In genomic region chr1:15625224-15625917, GRCh38 we compare ENCODE assay signal across 16 cellular contexts. TPM values are rescaled to one million over a fixed set of nuclear protein-coding genes. Genes with fewer than 3 reads are reported as not detected.
A peak's percentile ranks its signal among the peaks of the same experiment; 100 is the strongest.
DNase-seq lines count a peak whose midpoint lies in the region; ATAC-seq and TF ChIP-seq lines count a peak whose summit lies in the region.
"Had no signal": no experiment of that assay in that cellular context is flagged by ENCODE, and none has a peak within 500 bp of the region (broad histone marks: within the 10 kb centered on the region; RNA-seq: fewer than 3 reads in every experiment).

No MANE protein-coding gene starts in this region.

- peak overlapping the region; percentile 97 for H3K4ac ChIP-seq in trophoblast cell (ENCODE audit: low read depth, low read length)

- peaks cover 35 to 72% (median 55%) of the 10 kb centered on the region in 4 donors for H3K4me1 Mint-ChIP-seq in CD4-positive, CD25-positive, alpha-beta regulatory T cell
- H3K4me1 Mint-ChIP-seq in dendritic cell treated with granulocyte-macrophage colony-stimulating factor and Interleukin-4, amounts not matched to agents 40 ng/mL and 50 ng/mL, for 4 days (ENCODE audit: low read depth): peaks cover 64% of the 10 kb centered on the region

- H2BK12ac ChIP-seq in trophoblast cell (ENCODE audit: low read length): no peak overlapping the region

- peak overlapping the region in 2 of 3 donors; percentile 31 to 75 for H3K27ac Mint-ChIP-seq in CD4-positive, CD25-positive, alpha-beta regulatory T cell
- peak overlapping the region; percentile 75 for H3K27ac Mint-ChIP-seq in dendritic cell treated with granulocyte-macrophage colony-stimulating factor and Interleukin-4, amounts not matched to agents 40 ng/mL and 50 ng/mL, for 4 days

- H3K18ac ChIP-seq in trophoblast cell (ENCODE audit: low read length): no peak overlapping the region

- no peaks in the 10 kb centered on the region for H3K79me1 ChIP-seq in trophoblast cell (ENCODE audit: low read length)

- H3K4me1 ChIP-seq in CD4-positive, CD25-positive, alpha-beta regulatory T cell (ENCODE audit: control insufficient read depth, insufficient read depth, low read length, poor library complexity, severe bottlenecking): peaks cover 44% of the 10 kb centered on the region
- H3K4me1 ChIP-seq in HEK293 (ENCODE audit: control insufficient read depth, insufficient read depth, low read length) (peaks cover 12% of the 10 kb centered on the region), trophoblast cell (ENCODE audit: control insufficient read depth in 1 of 2, insufficient read depth in 2 of 2, low read length in 2 of 2) (peaks cover 0 to 2% of the 10 kb centered on the region in 2 experiments), lower lobe of right lung (peaks cover 78% of the 10 kb centered on the region)

- no peak for TF ChIP-seq CTCF in HEK293 (tag by site-specific recombination; IDR thresholded peaks at IDR 0.05)
- TF ChIP-seq CTCF in lower lobe of right lung (IDR thresholded peaks at IDR 0.05): no peak

- intact Hi-C loops in dendritic cell treated with granulocyte-macrophage colony-stimulating factor and Interleukin-4, amounts not matched to agents 40 ng/mL and 50 ng/mL, for 4 days (cut with micrococcal nuclease): no loop called here
- intact Hi-C loops in lower lobe of right lung (cut with DNase I): no loop called here

- no CpG with 5 or more reads among the region's 13 CpGs for WGBS in trophoblast cell (ENCODE audit: extremely low coverage, insufficient coverage, insufficient read length)

- peaks cover 38% of the 10 kb centered on the region for H3K36me3 ChIP-seq in CD4-positive, CD25-positive, alpha-beta regulatory T cell (ENCODE audit: control insufficient read depth, insufficient read depth, low read length)
- H3K36me3 ChIP-seq in HEK293 (ENCODE audit: control insufficient read depth in 2 of 2, insufficient read depth in 1 of 2, low read length in 2 of 2): peaks cover 0 to 36% of the 10 kb centered on the region in 2 experiments; a peak in 1 of 3 replicates
- H3K36me3 ChIP-seq in trophoblast cell (ENCODE audit: control insufficient read depth in 1 of 2, insufficient read depth in 2 of 2, low read length in 2 of 2): peaks cover 5 to 11% of the 10 kb centered on the region in 2 experiments
- H3K36me3 ChIP-seq in lower lobe of right lung: peaks cover 35% of the 10 kb centered on the region

- H3K14ac ChIP-seq in trophoblast cell (ENCODE audit: low read length): no peak overlapping the region

- no peaks in the 10 kb centered on the region for H3K9me3 Mint-ChIP-seq in CD4-positive, CD25-positive, alpha-beta regulatory T cell
- no peaks in the 10 kb centered on the region for H3K9me3 Mint-ChIP-seq in dendritic cell treated with granulocyte-macrophage colony-stimulating factor and Interleukin-4, amounts not matched to agents 40 ng/mL and 50 ng/mL, for 4 days

- DNase-seq in CD4-positive, CD25-positive, alpha-beta regulatory T cell: no peak
- no peak for DNase-seq in trophoblast cell
- DNase-seq in lower lobe of right lung: no peak
- no peak for DNase-seq in stimulated activated naive CD4-positive, alpha-beta T cell (lab: John Stamatoyannopoulos, UW)
- DNase-seq: activated CD8-positive, alpha-beta memory T cell treated with anti-CD3 and anti-CD28 coated beads for 24 hours; dorsolateral prefrontal cortex; foreskin melanocyte; kidney glomerular epithelial cell; NCI-H82; T-helper 2 cell had no signal

- no peak overlapping the region for H3K27ac ChIP-seq in CD4-positive, CD25-positive, alpha-beta regulatory T cell (ENCODE audit: insufficient read depth, low read length, poor library complexity, severe bottlenecking)
- H3K27ac ChIP-seq in HEK293 (ENCODE audit: extremely low read depth, low read depth, low read length) (no peak overlapping the region), trophoblast cell (ENCODE audit: low read depth, low read length) (no peak overlapping the region), lower lobe of right lung (no peak overlapping the region)
- H3K27ac ChIP-seq: breast epithelium, tibial artery had no signal

- H3K4me3 Mint-ChIP-seq in CD4-positive, CD25-positive, alpha-beta regulatory T cell: peak overlapping the region in 2 of 4 donors; percentile 16 to 26
- H3K4me3 Mint-ChIP-seq in dendritic cell treated with granulocyte-macrophage colony-stimulating factor and Interleukin-4, amounts not matched to agents 40 ng/mL and 50 ng/mL, for 4 days: no peak overlapping the region

- H4K12ac ChIP-seq in trophoblast cell (ENCODE audit: low read depth, low read length): no peak overlapping the region

- peaks cover 29% of the 10 kb centered on the region for H3K36me3 Mint-ChIP-seq in CD4-positive, CD25-positive, alpha-beta regulatory T cell
- H3K36me3 Mint-ChIP-seq in dendritic cell treated with granulocyte-macrophage colony-stimulating factor and Interleukin-4, amounts not matched to agents 40 ng/mL and 50 ng/mL, for 4 days (ENCODE audit: low read depth): peaks cover 37% of the 10 kb centered on the region

- H3K79me2 ChIP-seq in trophoblast cell (ENCODE audit: control insufficient read depth, insufficient read depth, low read length, poor library complexity): peaks cover 10% of the 10 kb centered on the region

- no peak for ATAC-seq in CD4-positive, CD25-positive, alpha-beta regulatory T cell (ENCODE audit: low read depth in 2 of 2)
- ATAC-seq in lower lobe of right lung (no peak), GM21576 (IDR thresholded peaks at IDR 0.05; ENCODE audit: unreplicated experiment) (no peak)

- POLR2A ChIA-PET in HEK293 (lab: Yijun Ruan, JAX): interaction anchor here (0.6 kb wide), 1 partner anchor 472 kb away, joined by 3 read pairs; no protein-coding TSS in a partner anchor

- H4K91ac ChIP-seq in trophoblast cell (ENCODE audit: low read depth, low read length): peak overlapping the region; percentile 43

- H2AFZ ChIP-seq in trophoblast cell (ENCODE audit: insufficient read depth, low read length, poor library complexity): no peak overlapping the region

- H2BK120ac ChIP-seq in trophoblast cell (ENCODE audit: insufficient read depth, low read length, poor library complexity): no peak overlapping the region

- CTCF ChIA-PET in HEK293 (lab: Yijun Ruan, JAX): interaction anchor here (0.6 kb wide), 1 partner anchor 120 kb away, joined by 3 read pairs; no protein-coding TSS in a partner anchor

- no peak overlapping the region for H2AK5ac ChIP-seq in trophoblast cell (ENCODE audit: low read length)

- no peaks in the 10 kb centered on the region for H3K27me3 ChIP-seq in CD4-positive, CD25-positive, alpha-beta regulatory T cell (ENCODE audit: control insufficient read depth, insufficient read depth, low read length)
- H3K27me3 ChIP-seq in trophoblast cell (ENCODE audit: insufficient read depth, low read length): no peaks in the 10 kb centered on the region
- no peaks in the 10 kb centered on the region for H3K27me3 ChIP-seq in lower lobe of right lung (ENCODE audit: low read depth)
- H3K27me3 ChIP-seq: breast epithelium, dorsolateral prefrontal cortex, tibial artery had no signal

- no peak overlapping the region for H3K9ac ChIP-seq in trophoblast cell (ENCODE audit: low read length)

- H3K4me3 ChIP-seq in CD4-positive, CD25-positive, alpha-beta regulatory T cell (ENCODE audit: low read depth, low read length): no peak overlapping the region
- H3K4me3 ChIP-seq in HEK293 (ENCODE audit: low read depth, low read length) (no peak overlapping the region), trophoblast cell (ENCODE audit: low read depth, low read length) (no peak overlapping the region), lower lobe of right lung (no peak overlapping the region)
- H3K4me3 ChIP-seq: breast epithelium, dorsolateral prefrontal cortex, mucosa of descending colon, tibial artery had no signal

- H2BK5ac ChIP-seq in trophoblast cell (ENCODE audit: low read depth, low read length, poor library complexity): no peak overlapping the region

- no peak overlapping the region for H3K23ac ChIP-seq in trophoblast cell (ENCODE audit: low read length)

- no peak overlapping the region for H3K4me2 ChIP-seq in trophoblast cell (ENCODE audit: low read length)

- no peaks in the 10 kb centered on the region for H3K27me3 Mint-ChIP-seq in CD4-positive, CD25-positive, alpha-beta regulatory T cell
- H3K27me3 Mint-ChIP-seq in dendritic cell treated with granulocyte-macrophage colony-stimulating factor and Interleukin-4, amounts not matched to agents 40 ng/mL and 50 ng/mL, for 4 days: no peaks in the 10 kb centered on the region

- no peak overlapping the region for H4K8ac ChIP-seq in trophoblast cell (ENCODE audit: low read depth, low read length)

- no peaks in the 10 kb centered on the region for H3K9me3 ChIP-seq in CD4-positive, CD25-positive, alpha-beta regulatory T cell (ENCODE audit: control insufficient read depth in 2 of 2, low read length in 2 of 2)
- H3K9me3 ChIP-seq in HEK293 (ENCODE audit: control insufficient read depth, insufficient read depth, low read depth, low read length) (no peaks in the 10 kb centered on the region), trophoblast cell (ENCODE audit: insufficient read depth, low read depth, low read length) (no peaks in the 10 kb centered on the region), lower lobe of right lung (no peaks in the 10 kb centered on the region)
- H3K9me3 ChIP-seq: breast epithelium, mucosa of descending colon, tibial artery had no signal

TF ChIP-seq in HEK293, 187 proteins besides CTCF, POLR2A, EP300 and RAD21 (continues in another document):
- TF ChIP-seq PRDM6 (tag by site-specific recombination; IDR thresholded peaks at IDR 0.05): peak; percentile 55; the same call in 1 of the 2 replicates

RNA-seq across cellular contexts. Expression of gene DDI2, which starts 8.1 kb away (rescaled TPM):
- 61.2 TPM for total RNA-seq in CD4-positive, CD25-positive, alpha-beta regulatory T cell
- polyA plus RNA-seq in CD4-positive, CD25-positive, alpha-beta regulatory T cell: 1 to 10 TPM; 3.2 to 7.7 (median 5.5) TPM
- polyA plus RNA-seq in trophoblast cell (2013): 12.2 and 13.6 TPM in 2 replicates
- total RNA-seq in lower lobe of right lung: 48.8 TPM

RNA-seq across cellular contexts. Expression of gene AGMAT, which starts 40.5 kb away (rescaled TPM):
- total RNA-seq in CD4-positive, CD25-positive, alpha-beta regulatory T cell: 8.9 TPM
- 10 to 100 TPM in 3 of 4 donors, 1 to 10 TPM in 1; 9.1 to 12.7 (median 11.6) TPM for polyA plus RNA-seq in CD4-positive, CD25-positive, alpha-beta regulatory T cell
- polyA plus RNA-seq in trophoblast cell (2013): 0.10 and 0.18 TPM in 2 replicates
- not detected for total RNA-seq in lower lobe of right lung

RNA-seq across cellular contexts. Expression of gene PLEKHM2, which starts 58.7 kb away (rescaled TPM):
- 71.8 TPM for total RNA-seq in CD4-positive, CD25-positive, alpha-beta regulatory T cell
- polyA plus RNA-seq in CD4-positive, CD25-positive, alpha-beta regulatory T cell: 1 to 10 TPM; 3.2 to 5.0 (median 3.7) TPM
- polyA plus RNA-seq in trophoblast cell (2013): 53.4 and 55.2 TPM in 2 replicates
- 80.4 TPM for total RNA-seq in lower lobe of right lung
